22 cellular contexts compared by ENCODE assay signal in the genomic region with DNA sequence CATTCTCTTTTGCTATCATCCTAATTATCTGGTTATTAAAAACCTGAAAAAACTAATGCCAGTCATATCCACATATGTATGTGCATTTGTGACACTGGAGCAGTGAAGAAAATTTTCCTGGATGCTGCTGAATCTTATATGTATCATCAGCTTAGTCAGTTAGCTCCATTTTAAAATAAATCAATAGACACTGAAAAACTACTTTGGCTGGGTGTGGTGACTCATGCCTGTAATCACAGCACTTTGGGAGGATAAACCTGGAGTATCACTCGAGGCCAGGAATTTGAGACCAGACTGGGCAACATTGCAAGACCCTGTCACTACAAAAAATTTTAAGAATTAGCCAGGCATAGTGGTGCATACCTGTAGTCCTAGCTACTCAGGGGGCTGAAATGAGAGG.
"Had no signal": no experiment of that assay in that cellular context is flagged by ENCODE, and none has a peak within 500 bp of the region (broad histone marks: within the 10 kb centered on the region; RNA-seq: fewer than 3 reads in every experiment).

No MANE protein-coding gene starts in this region.

- H3K36me3 ChIP-seq: neural progenitor cell, tibial nerve, uterus had no signal

- H3K4me3 ChIP-seq: body of pancreas, coronary artery, mucosa of descending colon, neural progenitor cell, psoas muscle, tibial nerve, uterus had no signal

- H3K4me2 ChIP-seq: neural progenitor cell had no signal

- H3K27me3 Mint-ChIP-seq: activated CD4-positive, alpha-beta memory T cell treated with anti-CD3 and anti-CD28 coated beads for 36 hours; activated naive CD8-positive, alpha-beta T cell; central memory CD8-positive, alpha-beta T cell had no signal

- H3K27ac Mint-ChIP-seq: activated CD4-positive, alpha-beta memory T cell treated with anti-CD3 and anti-CD28 coated beads for 36 hours; activated naive CD8-positive, alpha-beta T cell; activated T-helper 1 cell treated with anti-CD3 and anti-CD28 coated beads, Interleukin-12 subunit alpha, Interleukin-12 subunit beta, Interleukin-2, Interleukin-4 antibody, amounts not matched to agents 30 ng/mL and 10 ng/mL and 1 ng/mL, durations not matched to agents 14 hours and 24 hours and 36 hours; naive B cell; neural progenitor cell; WTC11 had no signal

- H2AFZ ChIP-seq: neural progenitor cell had no signal

- H3K4me1 ChIP-seq: body of pancreas, neural progenitor cell, psoas muscle, tibial nerve, uterus had no signal

- H3K4me1 Mint-ChIP-seq: central memory CD8-positive, alpha-beta T cell; naive B cell; neural progenitor cell had no signal

- H3K4me3 Mint-ChIP-seq: activated CD4-positive, alpha-beta memory T cell treated with anti-CD3 and anti-CD28 coated beads for 36 hours; activated naive CD8-positive, alpha-beta T cell; activated T-helper 1 cell treated with anti-CD3 and anti-CD28 coated beads, Interleukin-12 subunit alpha, Interleukin-12 subunit beta, Interleukin-2, Interleukin-4 antibody, amounts not matched to agents 30 ng/mL and 10 ng/mL and 1 ng/mL, durations not matched to agents 14 hours and 24 hours and 36 hours; central memory CD8-positive, alpha-beta T cell; naive B cell; neural progenitor cell; WTC11 had no signal

- H3K27ac ChIP-seq: body of pancreas, coronary artery, neural progenitor cell, psoas muscle, tibial nerve, uterus had no signal

- DNase-seq: activated CD4-positive, alpha-beta memory T cell treated with anti-CD3 and anti-CD28 coated beads for 36 hours; activated CD4-positive, alpha-beta T cell treated with anti-CD3 and anti-CD28 coated beads for 4 hours; activated gamma-delta T cell treated with Interleukin-2 at 50 U/mL for 16 hours; activated T-cell treated with anti-CD3 and anti-CD28 coated beads for 4 hours; amniotic stem cell; body of pancreas; erythroblast; mesenchymal stem cell; mucosa of descending colon; naive B cell; psoas muscle; right cardiac atrium; stimulated activated CD4-positive, alpha-beta T cell treated with anti-CD3 and anti-CD28 coated beads, Interleukin-2, amount 100 ng/mL, for 24 hours; stimulated activated naive CD8-positive, alpha-beta T cell treated with anti-CD3 and anti-CD28 coated beads, Interleukin-15, Interleukin-2, amounts not matched to agents 100 U/mL and 50 U/mL, for 24 hours; uterus had no signal

- H3K27me3 ChIP-seq: body of pancreas, neural progenitor cell, tibial nerve, uterus had no signal

- H3K9ac ChIP-seq: neural progenitor cell had no signal

- H3K36me3 Mint-ChIP-seq: activated CD4-positive, alpha-beta memory T cell treated with anti-CD3 and anti-CD28 coated beads for 36 hours; activated naive CD8-positive, alpha-beta T cell; neural progenitor cell had no signal

- H3K9me3 ChIP-seq: body of pancreas, mucosa of descending colon, psoas muscle, tibial nerve, uterus had no signal

- ATAC-seq: body of pancreas; mucosa of descending colon; psoas muscle; right cardiac atrium; stimulated activated naive CD8-positive, alpha-beta T cell treated with anti-CD3 and anti-CD28 coated beads, Interleukin-15, Interleukin-2, amounts not matched to agents 100 U/mL and 50 U/mL, for 24 hours; WTC11 had no signal
